8 cellular contexts compared by ENCODE assay signal in the genomic region with DNA sequence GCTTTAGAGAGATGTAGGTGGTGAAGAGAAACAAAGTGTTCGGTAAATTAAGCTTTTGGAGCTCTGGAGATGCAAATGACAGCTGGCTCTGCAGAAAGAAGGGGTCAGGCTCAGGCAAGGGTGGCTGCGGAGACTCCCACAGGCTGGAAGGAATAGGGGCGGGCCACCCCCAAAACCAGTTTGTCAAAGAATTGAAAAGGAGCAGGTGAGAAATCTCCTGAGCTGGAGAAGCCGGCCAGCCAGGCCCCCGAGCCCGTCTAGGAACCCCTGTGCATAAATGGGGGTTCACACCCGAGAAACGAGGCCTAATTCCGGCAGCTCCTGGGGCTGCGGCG. TPM values are rescaled to one million over a fixed set of nuclear protein-coding genes. Genes with fewer than 3 reads are reported as not detected.
DNase-seq lines count a peak whose midpoint lies in the region; ATAC-seq and TF ChIP-seq lines count a peak whose summit lies in the region.

No MANE protein-coding gene starts in this region.

- no TSS peak for BruUV-seq in A673 (replicated peaks; lab: Mats Ljungman, UMichigan)

- peak overlapping the region; percentile 96 for H4K8ac ChIP-seq in trophoblast cell (ENCODE audit: low read depth, low read length)

- ATAC-seq in GM18907 (IDR thresholded peaks at IDR 0.05; ENCODE audit: unreplicated experiment): peak; percentile 6
- peak; percentile 13 for ATAC-seq in HG03159 (IDR thresholded peaks at IDR 0.05; ENCODE audit: unreplicated experiment)

- H3K27ac Mint-ChIP-seq in activated CD4-positive, alpha-beta memory T cell treated with anti-CD3 and anti-CD28 coated beads, Interleukin-2, amount 10 ng/mL, durations not matched to agents 7 days and 5 days: peak overlapping the region; percentile 97

- peak overlapping the region; percentile 93 for H3K4ac ChIP-seq in trophoblast cell (ENCODE audit: low read depth, low read length)

- POLR2A ChIA-PET in A673 (lab: Charles Lee; ENCODE audit: low non-redundant PET): interaction anchor here (0.9 kb wide), 1 partner anchor 228 kb away, joined by 19 read pairs; no protein-coding TSS in a partner anchor
- POLR2A ChIA-PET in activated CD4-positive, alpha-beta memory T cell treated with anti-CD3 and anti-CD28 coated beads, Interleukin-2, amount 10 ng/mL, durations not matched to agents 7 days and 5 days (lab: Charles Lee): interaction anchor here (0.9 to 6.9 kb wide), 5 partner anchors 10 to 96 kb away, joined by 3 to 114 read pairs (median 6); a partner anchor contains a TSS

- H3K36me3 Mint-ChIP-seq in activated CD4-positive, alpha-beta memory T cell treated with anti-CD3 and anti-CD28 coated beads, Interleukin-2, amount 10 ng/mL, durations not matched to agents 7 days and 5 days (ENCODE audit: low read depth): peaks cover 28% of the 10 kb centered on the region

- H3K9me3 ChIP-seq in A673 (ENCODE audit: low read depth, low read length, poor library complexity, severe bottlenecking) (no peaks in the 10 kb centered on the region), trophoblast cell (ENCODE audit: insufficient read depth, low read depth, low read length) (no peaks in the 10 kb centered on the region)

- H3K4me3 ChIP-seq in A673 (ENCODE audit: low read depth, low read length, poor library complexity, severe bottlenecking): peak overlapping the region; percentile 91
- peak overlapping the region; percentile 82 for H3K4me3 ChIP-seq in trophoblast cell (ENCODE audit: low read depth, low read length)

- peak overlapping the region; percentile 100 for H3K4me3 Mint-ChIP-seq in activated CD4-positive, alpha-beta memory T cell treated with anti-CD3 and anti-CD28 coated beads, Interleukin-2, amount 10 ng/mL, durations not matched to agents 7 days and 5 days

- H3K18ac ChIP-seq in trophoblast cell (ENCODE audit: low read length): peak overlapping the region; percentile 88

- no peak overlapping the region for H2BK12ac ChIP-seq in trophoblast cell (ENCODE audit: low read length)

- CTCF ChIA-PET in A673 (lab: Charles Lee): no interaction called here
- CTCF ChIA-PET in activated CD4-positive, alpha-beta memory T cell treated with anti-CD3 and anti-CD28 coated beads, Interleukin-2, amount 10 ng/mL, durations not matched to agents 7 days and 5 days (lab: Charles Lee): interaction anchor here (1.4 to 6.3 kb wide), 3 partner anchors 9 to 71 kb away, joined by 4 to 35 read pairs (median 12); a partner anchor contains a TSS

- intact Hi-C loops in A673 (cut with micrococcal nuclease; ENCODE audit: unreplicated experiment): no loop called here

- peak overlapping the region; percentile 84 for H2BK5ac ChIP-seq in trophoblast cell (ENCODE audit: low read depth, low read length, poor library complexity)

- H3K4me2 ChIP-seq in trophoblast cell (ENCODE audit: low read length): peak overlapping the region; percentile 94

- peaks cover 42% of the 10 kb centered on the region for H3K4me1 Mint-ChIP-seq in activated CD4-positive, alpha-beta memory T cell treated with anti-CD3 and anti-CD28 coated beads, Interleukin-2, amount 10 ng/mL, durations not matched to agents 7 days and 5 days

- DNase-seq in A673 (ENCODE audit: low spot score) (peak; percentile 4), globus pallidus (ENCODE audit: low spot score) (peak; percentile 35), trophoblast cell (peak in 1 of 2 donors; percentile 9), HCEC 1CT (no peak), cerebellum (ENCODE audit: low spot score) (no peak)
- no peak for DNase-seq in activated CD4-positive, alpha-beta memory T cell treated with anti-CD3 and anti-CD28 coated beads, Interleukin-2, amount 10 ng/mL, durations not matched to agents 7 days and 5 days

- H3K27me3 Mint-ChIP-seq in activated CD4-positive, alpha-beta memory T cell treated with anti-CD3 and anti-CD28 coated beads, Interleukin-2, amount 10 ng/mL, durations not matched to agents 7 days and 5 days: no peaks in the 10 kb centered on the region

- peak overlapping the region; percentile 97 for H3K27ac ChIP-seq in A673 (ENCODE audit: low read depth, low read length, poor library complexity, severe bottlenecking)
- H3K27ac ChIP-seq in trophoblast cell (ENCODE audit: low read depth, low read length): peak overlapping the region; percentile 69

- H3K9me3 Mint-ChIP-seq in activated CD4-positive, alpha-beta memory T cell treated with anti-CD3 and anti-CD28 coated beads, Interleukin-2, amount 10 ng/mL, durations not matched to agents 7 days and 5 days: no peaks in the 10 kb centered on the region

- H2AFZ ChIP-seq in trophoblast cell (ENCODE audit: insufficient read depth, low read length, poor library complexity): peak overlapping the region; percentile 93

- peaks cover 9% of the 10 kb centered on the region for H3K79me2 ChIP-seq in trophoblast cell (ENCODE audit: control insufficient read depth, insufficient read depth, low read length, poor library complexity)

- H3K23ac ChIP-seq in trophoblast cell (ENCODE audit: low read length): no peak overlapping the region

- H2AK5ac ChIP-seq in trophoblast cell (ENCODE audit: low read length): peak overlapping the region; percentile 88

- H3K36me3 ChIP-seq in A673 (ENCODE audit: insufficient read depth, low read length, poor library complexity, severe bottlenecking) (peaks cover 4% of the 10 kb centered on the region), trophoblast cell (ENCODE audit: control insufficient read depth in 1 of 2, insufficient read depth in 2 of 2, low read length in 2 of 2) (peaks cover 0 to 1% of the 10 kb centered on the region in 2 experiments)

- H3K27me3 ChIP-seq in A673 (replicated peaks; ENCODE audit: insufficient read depth, low read depth, low read length, poor library complexity) (no peaks in the 10 kb centered on the region), trophoblast cell (ENCODE audit: insufficient read depth, low read length) (no peaks in the 10 kb centered on the region)

- peak overlapping the region; percentile 90 for H4K12ac ChIP-seq in trophoblast cell (ENCODE audit: low read depth, low read length)

- peak overlapping the region; percentile 84 for H4K91ac ChIP-seq in trophoblast cell (ENCODE audit: low read depth, low read length)

- H3K4me1 ChIP-seq in A673 (ENCODE audit: insufficient read depth, low read length, poor library complexity, severe bottlenecking) (peaks cover 9% of the 10 kb centered on the region), trophoblast cell (ENCODE audit: control insufficient read depth in 1 of 2, insufficient read depth in 2 of 2, low read length in 2 of 2) (no peaks in the 10 kb centered on the region)

- H3K14ac ChIP-seq in trophoblast cell (ENCODE audit: low read length): peak overlapping the region; percentile 96

- H3K79me1 ChIP-seq in trophoblast cell (ENCODE audit: low read length): peaks cover 7% of the 10 kb centered on the region

- WGBS in trophoblast cell (ENCODE audit: extremely low coverage, insufficient coverage, insufficient read length): no CpG with 5 or more reads among the region's 11 CpGs

- H3K9ac ChIP-seq in trophoblast cell (ENCODE audit: low read length): peak overlapping the region; percentile 88

- TF ChIP-seq CTCF in A673 (conservative IDR thresholded peaks at IDR 0.05; ENCODE audit: low read depth, low read length): no peak

- peak overlapping the region; percentile 82 for H2BK120ac ChIP-seq in trophoblast cell (ENCODE audit: insufficient read depth, low read length, poor library complexity)

RNA-seq across cellular contexts. Expression of a gene that starts 0.5 kb away (rescaled TPM):
- total RNA-seq in A673 (2021) (115 and 131 TPM in 2 replicates), cerebellum (40.5 TPM)
- 10 to 100 TPM; 50.2 to 55.5 TPM for total RNA-seq in activated CD4-positive, alpha-beta memory T cell treated with anti-CD3 and anti-CD28 coated beads, Interleukin-2, amount 10 ng/mL, durations not matched to agents 7 days and 5 days
- polyA plus RNA-seq in trophoblast cell (2013): 114 and 116 TPM in 2 replicates

RNA-seq across cellular contexts. Expression of a gene that starts 13.3 kb away (rescaled TPM):
- total RNA-seq in A673 (2021) (21.2 and 24.3 TPM in 2 replicates), cerebellum (87.1 TPM)
- total RNA-seq in activated CD4-positive, alpha-beta memory T cell treated with anti-CD3 and anti-CD28 coated beads, Interleukin-2, amount 10 ng/mL, durations not matched to agents 7 days and 5 days: 10 to 100 TPM; 29.1 to 33.0 TPM
- 4.9 and 7.2 TPM in 2 replicates for polyA plus RNA-seq in trophoblast cell (2013)

Comparison
In these comparisons a context has a peak if more than half of its experiments do, and no peak if none do; other contexts are left out.
1. DNase-seq: peak in A673 (single experiment) and globus pallidus (single experiment); none in activated CD4-positive, alpha-beta memory T cell treated with anti-CD3 and anti-CD28 coated beads, Interleukin-2, amount 10 ng/mL, durations not matched to agents 7 days and 5 days (single experiment), HCEC 1CT (single experiment) and cerebellum (single experiment).